Comparison of ENCODE assay signal across 1 cellular context in genomic region chr3:154872089-154872488, GRCh38.
TF ChIP-seq lines count a peak whose summit lies in the region.

No MANE protein-coding gene starts in this region.

TF ChIP-seq in IMR-90, 13 proteins besides CTCF, POLR2A, EP300 and RAD21 (continued from another document):
- no peak for TF ChIP-seq ELK1 (IDR thresholded peaks at IDR 0.05; ENCODE audit: borderline replicate concordance, low read depth, low read length)
- no peak for TF ChIP-seq RCOR1 (IDR thresholded peaks at IDR 0.05; ENCODE audit: insufficient replicate concordance, low read length)
- TF ChIP-seq BHLHE40 (IDR thresholded peaks at IDR 0.05; ENCODE audit: low read depth, low read length) = no peak
- no peak for TF ChIP-seq MAZ (IDR thresholded peaks at IDR 0.05; ENCODE audit: borderline replicate concordance, low read depth, low read length)
- TF ChIP-seq CHD1 (IDR thresholded peaks at IDR 0.05; ENCODE audit: low read depth, low read length) = no peak
- TF ChIP-seq SMC3 (IDR thresholded peaks at IDR 0.05; ENCODE audit: low read depth, low read length) = no peak
